Comparison of ENCODE assay signal across 2 cellular contexts in the genomic region with DNA sequence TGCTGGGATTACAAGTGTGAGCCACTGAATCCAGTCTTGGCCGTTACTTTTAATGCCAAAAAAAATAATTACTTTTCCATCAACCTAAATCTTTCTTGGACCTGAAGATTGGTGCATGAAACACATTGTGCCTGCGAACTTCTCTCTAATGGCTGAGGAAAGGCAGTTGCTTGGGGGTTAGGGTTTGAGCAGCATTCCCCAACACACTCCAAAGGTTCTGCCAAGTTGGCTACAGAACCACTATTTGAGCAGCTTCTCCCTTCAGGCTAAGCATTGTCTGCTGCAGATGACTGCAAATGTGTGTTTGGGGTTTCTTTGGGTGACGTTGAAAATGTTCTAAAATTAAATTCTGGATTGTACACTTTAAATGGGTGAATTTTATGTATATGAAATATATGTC.
TF ChIP-seq lines count a peak whose summit lies in the region.

No MANE protein-coding gene starts in this region.

TF ChIP-seq in GM12878, 131 proteins besides CTCF, POLR2A, EP300 and RAD21:
- TF ChIP-seq FOS (IDR thresholded peaks at IDR 0.05; ENCODE audit: borderline replicate concordance, extremely low read depth, insufficient read length) (no peak), SP1 (IDR thresholded peaks at IDR 0.05; ENCODE audit: low read depth, low read length) (no peak), WRNIP1 (IDR thresholded peaks at IDR 0.05; ENCODE audit: borderline replicate concordance, low read depth, low read length) (no peak), CBFB (IDR thresholded peaks at IDR 0.05; ENCODE audit: low read depth) (no peak), BMI1 (IDR thresholded peaks at IDR 0.05; ENCODE audit: borderline replicate concordance) (no peak), RFX5 (IDR thresholded peaks at IDR 0.05; ENCODE audit: low read depth, low read length) (no peak), ZSCAN29 (IDR thresholded peaks at IDR 0.05) (no peak), ZNF384 (IDR thresholded peaks at IDR 0.05; ENCODE audit: borderline replicate concordance, low read depth, low read length) (no peak), NFIC (IDR thresholded peaks at IDR 0.05; ENCODE audit: low read depth, low read length) (no peak), POLR2AphosphoS5 (IDR thresholded peaks at IDR 0.05; ENCODE audit: low read length) (no peak), IRF4 (IDR thresholded peaks at IDR 0.05; ENCODE audit: low read depth, low read length) (no peak), DPF2 (IDR thresholded peaks at IDR 0.05) (no peak), CREB1 (IDR thresholded peaks at IDR 0.05; ENCODE audit: low read depth) (no peak), ZNF24 (IDR thresholded peaks at IDR 0.05) (no peak), RAD51 (IDR thresholded peaks at IDR 0.05) (no peak), SMARCA5 (IDR thresholded peaks at IDR 0.05) (no peak), MXI1 (IDR thresholded peaks at IDR 0.05; ENCODE audit: low read depth, low read length) (no peak), SREBF2 (IDR thresholded peaks at IDR 0.05; ENCODE audit: low read length) (no peak)
- TF ChIP-seq, protein P1, sequence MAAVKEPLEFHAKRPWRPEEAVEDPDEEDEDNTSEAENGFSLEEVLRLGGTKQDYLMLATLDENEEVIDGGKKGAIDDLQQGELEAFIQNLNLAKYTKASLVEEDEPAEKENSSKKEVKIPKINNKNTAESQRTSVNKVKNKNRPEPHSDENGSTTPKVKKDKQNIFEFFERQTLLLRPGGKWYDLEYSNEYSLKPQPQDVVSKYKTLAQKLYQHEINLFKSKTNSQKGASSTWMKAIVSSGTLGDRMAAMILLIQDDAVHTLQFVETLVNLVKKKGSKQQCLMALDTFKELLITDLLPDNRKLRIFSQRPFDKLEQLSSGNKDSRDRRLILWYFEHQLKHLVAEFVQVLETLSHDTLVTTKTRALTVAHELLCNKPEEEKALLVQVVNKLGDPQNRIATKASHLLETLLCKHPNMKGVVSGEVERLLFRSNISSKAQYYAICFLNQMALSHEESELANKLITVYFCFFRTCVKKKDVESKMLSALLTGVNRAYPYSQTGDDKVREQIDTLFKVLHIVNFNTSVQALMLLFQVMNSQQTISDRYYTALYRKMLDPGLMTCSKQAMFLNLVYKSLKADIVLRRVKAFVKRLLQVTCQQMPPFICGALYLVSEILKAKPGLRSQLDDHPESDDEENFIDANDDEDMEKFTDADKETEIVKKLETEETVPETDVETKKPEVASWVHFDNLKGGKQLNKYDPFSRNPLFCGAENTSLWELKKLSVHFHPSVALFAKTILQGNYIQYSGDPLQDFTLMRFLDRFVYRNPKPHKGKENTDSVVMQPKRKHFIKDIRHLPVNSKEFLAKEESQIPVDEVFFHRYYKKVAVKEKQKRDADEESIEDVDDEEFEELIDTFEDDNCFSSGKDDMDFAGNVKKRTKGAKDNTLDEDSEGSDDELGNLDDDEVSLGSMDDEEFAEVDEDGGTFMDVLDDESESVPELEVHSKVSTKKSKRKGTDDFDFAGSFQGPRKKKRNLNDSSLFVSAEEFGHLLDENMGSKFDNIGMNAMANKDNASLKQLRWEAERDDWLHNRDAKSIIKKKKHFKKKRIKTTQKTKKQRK (IDR thresholded peaks at IDR 0.05; ENCODE audit: low read depth, low read length), result no peak

TF ChIP-seq in H1, 55 proteins besides CTCF, POLR2A, EP300 and RAD21:
- no peak for TF ChIP-seq BRCA1 (IDR thresholded peaks at IDR 0.05; ENCODE audit: low read depth, low read length)
- no peak for TF ChIP-seq POLR2AphosphoS5 (IDR thresholded peaks at IDR 0.05; ENCODE audit: low read depth, low read length)
- TF ChIP-seq YY1 (IDR thresholded peaks at IDR 0.05; ENCODE audit: low read depth, low read length), result no peak
- TF ChIP-seq HDAC6 (IDR thresholded peaks at IDR 0.05; ENCODE audit: low read depth, low read length), result no peak
- no peak for TF ChIP-seq CTBP2 (IDR thresholded peaks at IDR 0.05; ENCODE audit: borderline replicate concordance, insufficient read depth, insufficient read length, low read length)
- TF ChIP-seq GTF2F1 (IDR thresholded peaks at IDR 0.05; ENCODE audit: borderline replicate concordance, low read depth, low read length), result no peak
- TF ChIP-seq SRF (IDR thresholded peaks at IDR 0.05; ENCODE audit: low read depth, low read length), result no peak
- no peak for TF ChIP-seq NANOG (IDR thresholded peaks at IDR 0.05; ENCODE audit: insufficient read depth, low read depth, low read length, poor library complexity, severe bottlenecking)
- TF ChIP-seq CHD2 (IDR thresholded peaks at IDR 0.05; ENCODE audit: low read length), result no peak
- TF ChIP-seq PHF8 (conservative IDR thresholded peaks at IDR 0.05; ENCODE audit: low read depth, low read length), result no peak
